ENCODE assay signal across 8 cellular contexts in the genomic region with DNA sequence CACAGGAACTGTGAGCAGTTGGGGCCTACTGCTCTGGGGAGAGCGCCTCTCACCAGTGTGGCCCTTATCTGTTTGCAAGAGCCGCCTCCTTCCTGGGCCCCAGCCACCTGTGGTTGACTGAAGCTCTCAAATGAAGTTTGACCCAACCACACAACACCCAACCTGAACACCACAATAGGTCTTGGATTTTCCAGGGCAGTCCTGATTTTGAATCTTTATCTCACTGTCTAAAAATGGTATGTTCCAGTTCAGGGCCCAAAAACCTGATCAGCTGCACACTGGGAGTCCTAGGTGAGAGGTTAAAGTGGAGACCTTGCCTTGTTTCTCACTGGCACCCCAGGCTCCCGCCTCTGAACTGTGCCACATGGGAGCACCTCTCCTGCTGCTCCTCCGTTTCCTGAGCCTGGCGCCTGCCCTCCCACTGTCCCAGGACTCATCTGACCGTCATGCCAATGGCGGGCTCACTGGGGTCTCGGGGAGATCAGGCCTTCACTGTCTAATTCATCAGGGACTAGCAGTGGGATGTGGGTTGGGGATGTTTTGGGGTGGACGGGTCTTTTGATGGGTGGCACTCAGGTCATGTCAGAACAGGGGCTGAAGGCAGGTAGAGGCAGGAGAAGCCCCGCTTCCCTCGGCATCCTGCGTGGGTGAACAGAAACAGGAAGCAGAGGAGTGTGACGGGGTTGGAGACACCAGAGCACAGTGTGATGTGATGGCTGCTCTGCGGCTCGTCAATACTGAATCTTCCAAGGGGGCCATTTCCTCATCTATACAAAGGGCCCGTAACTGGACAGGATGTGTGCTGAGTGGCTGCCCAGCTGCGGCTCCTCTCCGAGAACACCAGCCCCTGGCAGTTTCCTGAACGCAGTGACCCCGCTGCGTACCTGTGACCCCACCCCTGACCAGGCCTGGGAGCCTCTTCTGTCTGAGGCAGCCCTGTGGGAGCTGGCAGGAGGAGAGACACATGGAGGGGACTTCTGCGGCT. TPM values are rescaled to one million over a fixed set of nuclear protein-coding genes. Genes with fewer than 3 reads are reported as not detected.
DNase-seq lines count a peak whose midpoint lies in the region; ATAC-seq and TF ChIP-seq lines count a peak whose summit lies in the region.

No MANE protein-coding gene starts in this region.

- H3K36me3 ChIP-seq in uterus = no peaks in the 10 kb centered on the region

- H3K4me3 Mint-ChIP-seq in activated CD4-positive, alpha-beta memory T cell treated with anti-CD3 and anti-CD28 coated beads, Interleukin-2, amount 10 ng/mL, durations not matched to agents 7 days and 5 days = peak overlapping the region; percentile 19
- H3K4me3 Mint-ChIP-seq in naive B cell = peak overlapping the region in 3 of 8 donors; percentile 26 to 51 (median 47)

- H3K27me3 Mint-ChIP-seq in activated CD4-positive, alpha-beta memory T cell treated with anti-CD3 and anti-CD28 coated beads, Interleukin-2, amount 10 ng/mL, durations not matched to agents 7 days and 5 days = peaks cover 15% of the 10 kb centered on the region
- no peaks in the 10 kb centered on the region for H3K27me3 Mint-ChIP-seq in naive B cell

- H3K4me3 ChIP-seq in uterus = no peak overlapping the region

- no peak for TF ChIP-seq POLR2A in uterus (IDR thresholded peaks at IDR 0.05)

- TF ChIP-seq CTCF in GM13976 (IDR thresholded peaks at IDR 0.05; ENCODE audit: borderline replicate concordance, control extremely low read depth, extremely low read depth, insufficient read depth, missing control alignments) = no peak
- no peak for TF ChIP-seq CTCF in uterus (IDR thresholded peaks at IDR 0.05)

- peaks cover 30% of the 10 kb centered on the region for H3K4me1 Mint-ChIP-seq in activated CD4-positive, alpha-beta memory T cell treated with anti-CD3 and anti-CD28 coated beads, Interleukin-2, amount 10 ng/mL, durations not matched to agents 7 days and 5 days
- peaks cover 9 to 10% (median 9%) of the 10 kb centered on the region in 3 donors for H3K4me1 Mint-ChIP-seq in naive B cell

- peak overlapping the region; percentile 86 to 87 for H3K27ac ChIP-seq in uterus

- ATAC-seq in HG03025 (IDR thresholded peaks at IDR 0.05; ENCODE audit: low FRiP score, unreplicated experiment) (peak; percentile 85), naive B cell (ENCODE audit: low read depth in 2 of 2) (peak; percentile 53 to 57)

- peak; percentile 78 for DNase-seq in GM13976 (ENCODE audit: low spot score)
- DNase-seq in activated CD4-positive, alpha-beta memory T cell treated with anti-CD3 and anti-CD28 coated beads, Interleukin-2, amount 10 ng/mL, durations not matched to agents 7 days and 5 days = peak; percentile 75
- DNase-seq in naive B cell = no peak
- no peak for DNase-seq in uterus
- DNase-seq in HuH-7 (ENCODE audit: low spot score) = no peak
- no peak for DNase-seq in COLO829 (ENCODE audit: low spot score)
- no peak for DNase-seq in NCI-H345 treated with DMSO at 0.1 percent for 48 hours (lab: John Stamatoyannopoulos, UW; ENCODE audit: unreplicated experiment)

- H3K36me3 Mint-ChIP-seq in activated CD4-positive, alpha-beta memory T cell treated with anti-CD3 and anti-CD28 coated beads, Interleukin-2, amount 10 ng/mL, durations not matched to agents 7 days and 5 days (ENCODE audit: low read depth) = peaks cover 3% of the 10 kb centered on the region
- no peaks in the 10 kb centered on the region for H3K36me3 Mint-ChIP-seq in naive B cell

- no peaks in the 10 kb centered on the region for H3K9me3 ChIP-seq in uterus

- no peaks in the 10 kb centered on the region for H3K27me3 ChIP-seq in uterus

- peak overlapping the region; percentile 83 for H3K27ac Mint-ChIP-seq in activated CD4-positive, alpha-beta memory T cell treated with anti-CD3 and anti-CD28 coated beads, Interleukin-2, amount 10 ng/mL, durations not matched to agents 7 days and 5 days
- peak overlapping the region in 5 of 6 donors; percentile 57 to 87 (median 79) for H3K27ac Mint-ChIP-seq in naive B cell

- intact Hi-C loops in uterus (cut with DNase I; ENCODE audit: low total_unique reads) = no loop called here

- in situ Hi-C loops in GM13976 (cut with MboI; ENCODE audit: low sequenced_read_pairs, unreplicated experiment) = no loop called here

- CTCF ChIA-PET in activated CD4-positive, alpha-beta memory T cell treated with anti-CD3 and anti-CD28 coated beads, Interleukin-2, amount 10 ng/mL, durations not matched to agents 7 days and 5 days (lab: Charles Lee) = interaction anchor here (1.1 to 2.4 kb wide), 2 partner anchors 29 to 172 kb away, joined by 3 to 8 read pairs; no protein-coding TSS in a partner anchor

- POLR2A ChIA-PET in activated CD4-positive, alpha-beta memory T cell treated with anti-CD3 and anti-CD28 coated beads, Interleukin-2, amount 10 ng/mL, durations not matched to agents 7 days and 5 days (lab: Charles Lee) = interaction anchor here (0.7 to 1.8 kb wide), 5 partner anchors 65 to 145 kb away, joined by 3 to 5 read pairs (median 3); no protein-coding TSS in a partner anchor

- H3K4me1 ChIP-seq in uterus = no peaks in the 10 kb centered on the region

- H3K9me3 Mint-ChIP-seq in activated CD4-positive, alpha-beta memory T cell treated with anti-CD3 and anti-CD28 coated beads, Interleukin-2, amount 10 ng/mL, durations not matched to agents 7 days and 5 days = no peaks in the 10 kb centered on the region
- no peaks in the 10 kb centered on the region for H3K9me3 Mint-ChIP-seq in naive B cell

RNA-seq across cellular contexts. Expression of gene ITPKB, which starts 59.6 kb away (rescaled TPM):
- total RNA-seq in activated CD4-positive, alpha-beta memory T cell treated with anti-CD3 and anti-CD28 coated beads, Interleukin-2, amount 10 ng/mL, durations not matched to agents 7 days and 5 days = 10 to 100 TPM; 43.6 to 44.4 TPM
- polyA plus RNA-seq in naive B cell (ENCODE audit: low read depth in 6 of 6) = 10 to 100 TPM; 24.5 to 48.9 (median 34.1) TPM
- 100 to 1,000 TPM in 1 of 4 donors, 10 to 100 TPM in 3; 29.7 to 117 (median 44.9) TPM for total RNA-seq in uterus

Comparison
In these comparisons a context has a peak if more than half of its experiments do, and no peak if none do; other contexts are left out.
1. DNase-seq: peak in GM13976 (single experiment) and activated CD4-positive, alpha-beta memory T cell treated with anti-CD3 and anti-CD28 coated beads, Interleukin-2, amount 10 ng/mL, durations not matched to agents 7 days and 5 days (single experiment); none in naive B cell (single experiment), uterus (0 of 2), HuH-7 (single experiment), COLO829 (single experiment) and NCI-H345 treated with DMSO at 0.1 percent for 48 hours (single experiment).